8 cellular contexts compared by ENCODE assay signal in genomic region chr9:113875917-113876805, GRCh38. TPM values are rescaled to one million over a fixed set of nuclear protein-coding genes. Genes with fewer than 3 reads are reported as not detected.
DNase-seq lines count a peak whose midpoint lies in the region; ATAC-seq, FAIRE-seq and TF ChIP-seq lines count a peak whose summit lies in the region.

TSS of gene ZNF618 (plus strand) at chr9:113876309. CDS start at chr9:113876381, 72 bp downstream.

- H3K27ac ChIP-seq in KMS-11 = peak within 1 kb of the TSS; percentile 55

- no peaks in the 10 kb centered on the region for H4K20me1 ChIP-seq in KMS-11 (ENCODE audit: insufficient read depth)

- H3K27ac Mint-ChIP-seq in activated T-cell treated with anti-CD3 and anti-CD28 coated beads, Interleukin-2, amount 50 U/mL, for 72 hours = no peak within 1 kb of the TSS
- H3K27ac Mint-ChIP-seq in nephron progenitor cell = peak within 1 kb of the TSS; percentile 37

- H3K9me3 Mint-ChIP-seq in activated T-cell treated with anti-CD3 and anti-CD28 coated beads, Interleukin-2, amount 50 U/mL, for 72 hours = no peaks in the 10 kb centered on the region
- no peaks in the 10 kb centered on the region for H3K9me3 Mint-ChIP-seq in nephron progenitor cell

- H2AFZ ChIP-seq in KMS-11 (ENCODE audit: low read depth) = peak within 1 kb of the TSS; percentile 92

- DNase-seq in activated gamma-delta T cell treated with Interleukin-2 at 50 U/mL for 16 hours = peak; percentile 7
- no peak for DNase-seq in activated gamma-delta T cell (lab: John Stamatoyannopoulos, UW)
- peak; percentile 37 to 40 for DNase-seq in activated T-cell treated with anti-CD3 and anti-CD28 coated beads, Interleukin-2, amount 50 U/mL, for 72 hours
- DNase-seq in frontal cortex (ENCODE audit: low spot score in 2 of 2) = peak; percentile 71 to 76
- peak; percentile 68 for DNase-seq in nephron progenitor cell
- DNase-seq in SKM-1 treated with dmso at 0.1 percent for 144 hours (lab: John Stamatoyannopoulos, UW; ENCODE audit: unreplicated experiment) = no peak

- H3K36me3 Mint-ChIP-seq in activated T-cell treated with anti-CD3 and anti-CD28 coated beads, Interleukin-2, amount 50 U/mL, for 72 hours (ENCODE audit: insufficient read depth in 2 of 2) = peaks cover 0 to 2% of the 10 kb centered on the region in 2 donors
- H3K36me3 Mint-ChIP-seq in nephron progenitor cell (ENCODE audit: low read depth) = peaks cover 25% of the 10 kb centered on the region

- TF ChIP-seq CTCF in KMS-11 (conservative IDR thresholded peaks at IDR 0.05; ENCODE audit: low read depth, low read length) = no peak; the same call in 1 of the 2 replicates
- TF ChIP-seq CTCF in nephron progenitor cell (IDR thresholded peaks at IDR 0.05) = no peak

- H3K4me2 ChIP-seq in KMS-11 = peak within 1 kb of the TSS; percentile 46

- no peaks in the 10 kb centered on the region for H3K36me3 ChIP-seq in KMS-11 (ENCODE audit: insufficient read depth)

- peaks cover 10% of the 10 kb centered on the region for H3K4me1 ChIP-seq in KMS-11 (ENCODE audit: low read depth, poor library complexity, severe bottlenecking)

- no peaks in the 10 kb centered on the region for H3K79me2 ChIP-seq in KMS-11 (ENCODE audit: insufficient read depth, low read depth)

- H3K27me3 Mint-ChIP-seq in activated T-cell treated with anti-CD3 and anti-CD28 coated beads, Interleukin-2, amount 50 U/mL, for 72 hours (ENCODE audit: low read depth) = peaks cover 18% of the 10 kb centered on the region
- H3K27me3 Mint-ChIP-seq in nephron progenitor cell (ENCODE audit: low read depth, poor library complexity) = peaks cover 16% of the 10 kb centered on the region

- ATAC-seq in activated T-cell treated with anti-CD3 and anti-CD28 coated beads, Interleukin-2, amount 50 U/mL, for 72 hours (replicated peaks in 1 of 2) = peak; percentile 88 to 90
- no peak for ATAC-seq in HG03159 (IDR thresholded peaks at IDR 0.05; ENCODE audit: unreplicated experiment)

- peak within 1 kb of the TSS; percentile 89 to 96 for H3K4me3 Mint-ChIP-seq in activated T-cell treated with anti-CD3 and anti-CD28 coated beads, Interleukin-2, amount 50 U/mL, for 72 hours
- H3K4me3 Mint-ChIP-seq in nephron progenitor cell = peak within 1 kb of the TSS; percentile 94

- no peak within 1 kb of the TSS for H3K4me3 ChIP-seq in KMS-11 (IDR thresholded peaks at IDR 0.05; ENCODE audit: insufficient read depth, low read depth, low read length)

- H3K27me3 ChIP-seq in KMS-11 (ENCODE audit: insufficient read depth, low read depth) = no peaks in the 10 kb centered on the region; the same call in 1 of the 2 replicates

- no peak for FAIRE-seq in frontal cortex (lab: Jason Lieb, UNC)

- H3K9ac ChIP-seq in KMS-11 = peak within 1 kb of the TSS; percentile 98

- H3K4me1 Mint-ChIP-seq in activated T-cell treated with anti-CD3 and anti-CD28 coated beads, Interleukin-2, amount 50 U/mL, for 72 hours (ENCODE audit: low read depth) = peaks cover 8% of the 10 kb centered on the region
- H3K4me1 Mint-ChIP-seq in nephron progenitor cell = peaks cover 36% of the 10 kb centered on the region

RNA-seq across cellular contexts. Expression of gene ZNF618, which starts in this region (rescaled TPM):
- total RNA-seq in activated T-cell treated with anti-CD3 and anti-CD28 coated beads, Interleukin-2, amount 50 U/mL, for 72 hours = under 1 TPM; 0.23 to 0.62 TPM
- total RNA-seq in frontal cortex = 4.9 TPM

Comparison
In these comparisons a context has a peak if more than half of its experiments do, and no peak if none do; other contexts are left out.
1. DNase-seq: peak in activated gamma-delta T cell treated with Interleukin-2 at 50 U/mL for 16 hours (single experiment), frontal cortex (2 of 2) and nephron progenitor cell (single experiment); none in activated gamma-delta T cell (single experiment) and SKM-1 treated with dmso at 0.1 percent for 144 hours (single experiment).
2. Peak in DNase-seq and ATAC-seq in activated T-cell treated with anti-CD3 and anti-CD28 coated beads, Interleukin-2, amount 50 U/mL, for 72 hours; RNA of the gene not detected or under 1 TPM.